ENCODE assay signal across 1 cellular context in genomic region chr12:119179335-119180021, GRCh38.
TF ChIP-seq lines count a peak whose summit lies in the region.

No MANE protein-coding gene starts in this region.

TF ChIP-seq in K562, 482 proteins besides CTCF, POLR2A, EP300 and RAD21 (continued from another document):
- no peak for TF ChIP-seq PBX2 (CRISPR knock-in tag; IDR thresholded peaks at IDR 0.05; ENCODE audit: low read depth)
- peak; percentile 42; the same call in 1 of the 2 replicates for TF ChIP-seq PBX2 (tag; conservative IDR thresholded peaks at IDR 0.05; ENCODE audit: low read depth)
